10 cellular contexts compared by ENCODE assay signal in genomic region chr4:139655116-139655515, GRCh38. TPM values are rescaled to one million over a fixed set of nuclear protein-coding genes. Genes with fewer than 3 reads are reported as not detected.
DNase-seq lines count a peak whose midpoint lies in the region; ATAC-seq, FAIRE-seq and TF ChIP-seq lines count a peak whose summit lies in the region.
"Had no signal": no experiment of that assay in that cellular context is flagged by ENCODE, and none has a peak within 500 bp of the region (broad histone marks: within the 10 kb centered on the region; RNA-seq: fewer than 3 reads in every experiment).

No MANE protein-coding gene starts in this region.

- H3K4me1 Mint-ChIP-seq in brain = peaks cover 44% of the 10 kb centered on the region

- H3K27ac ChIP-seq in effector memory CD4-positive, alpha-beta T cell (ENCODE audit: insufficient read depth, low read length, poor library complexity, severe bottlenecking) = no peak overlapping the region

- peaks cover 20% of the 10 kb centered on the region for H3K4me1 ChIP-seq in effector memory CD4-positive, alpha-beta T cell (ENCODE audit: control insufficient read depth, insufficient read depth, low read length, poor library complexity, severe bottlenecking)

- DNase-seq in D721Med (ENCODE audit: insufficient read length, low spot score) (no peak), NCI-H2171 treated with DMSO at 0.1 percent for 48 hours (lab: John Stamatoyannopoulos, UW) (peak; percentile 61), lung microvascular endothelial cell (ENCODE audit: low read depth in 2 of 2) (peak; percentile 72 to 73), HuH-7.5 (ENCODE audit: low spot score) (no peak), GM19240 (ENCODE audit: insufficient read length, low spot score) (no peak)
- DNase-seq in effector memory CD4-positive, alpha-beta T cell = no peak

- no peak overlapping the region for H3K4me3 ChIP-seq in effector memory CD4-positive, alpha-beta T cell (ENCODE audit: insufficient read depth, low read depth, low read length, poor library complexity, severe bottlenecking)

- H3K9me3 ChIP-seq in effector memory CD4-positive, alpha-beta T cell (ENCODE audit: control insufficient read depth, low read length) = no peaks in the 10 kb centered on the region

- no peaks in the 10 kb centered on the region for H3K9me3 Mint-ChIP-seq in brain
- H3K9me3 Mint-ChIP-seq: stimulated activated naive CD8-positive, alpha-beta T cell treated with anti-CD3 and anti-CD28 coated beads, Interleukin-15, Interleukin-2, amounts not matched to agents 100 ng/mL and 50 ng/mL, for 24 hours had no signal

- H3K27me3 ChIP-seq in effector memory CD4-positive, alpha-beta T cell (replicated peaks; ENCODE audit: control insufficient read depth, insufficient read depth, low read length, poor library complexity, severe bottlenecking) = no peaks in the 10 kb centered on the region

- H3K36me3 Mint-ChIP-seq in brain = no peaks in the 10 kb centered on the region

- H3K36me3 ChIP-seq in effector memory CD4-positive, alpha-beta T cell (ENCODE audit: control insufficient read depth, insufficient read depth, low read length) = no peaks in the 10 kb centered on the region

- ATAC-seq in GM18909 (IDR thresholded peaks at IDR 0.05; ENCODE audit: poor library complexity, unreplicated experiment) = peak; percentile 42

- H3K4me3 Mint-ChIP-seq in brain = no peak overlapping the region
- H3K4me3 Mint-ChIP-seq: stimulated activated naive CD8-positive, alpha-beta T cell treated with anti-CD3 and anti-CD28 coated beads, Interleukin-15, Interleukin-2, amounts not matched to agents 100 ng/mL and 50 ng/mL, for 24 hours had no signal

- peak overlapping the region in 3 of 5 experiments; percentile 9 to 27 (median 15) for H3K27ac Mint-ChIP-seq in brain
- H3K27ac Mint-ChIP-seq: stimulated activated naive CD8-positive, alpha-beta T cell treated with anti-CD3 and anti-CD28 coated beads, Interleukin-15, Interleukin-2, amounts not matched to agents 100 ng/mL and 50 ng/mL, for 24 hours had no signal

- TF ChIP-seq CTCF in D721Med (IDR thresholded peaks at IDR 0.05; ENCODE audit: insufficient read depth, missing control alignments) (peak; percentile 40), brain (conservative IDR thresholded peaks at IDR 0.05) (peak; percentile 42 to 48)

- H3K27me3 Mint-ChIP-seq in brain = peaks cover 3% of the 10 kb centered on the region
- H3K27me3 Mint-ChIP-seq: stimulated activated naive CD8-positive, alpha-beta T cell treated with anti-CD3 and anti-CD28 coated beads, Interleukin-15, Interleukin-2, amounts not matched to agents 100 ng/mL and 50 ng/mL, for 24 hours had no signal

- FAIRE-seq in D721Med (lab: Jason Lieb, UNC) = no peak
- FAIRE-seq: frontal cortex had no signal

RNA-seq across cellular contexts. Expression of gene MGST2, which starts 10.5 kb away (rescaled TPM):
- polyA plus RNA-seq in brain (ENCODE audit: insufficient read depth, low read depth, low replicate concordance) = 47.3 TPM
- total RNA-seq in lung microvascular endothelial cell = 60.1 and 79.4 TPM in 2 replicates

Comparison
In these comparisons a context has a peak if more than half of its experiments do, and no peak if none do; other contexts are left out.
1. DNase-seq: peak in NCI-H2171 treated with DMSO at 0.1 percent for 48 hours (single experiment) and lung microvascular endothelial cell (2 of 2); none in D721Med (single experiment), HuH-7.5 (single experiment), GM19240 (single experiment) and effector memory CD4-positive, alpha-beta T cell (0 of 3).